In genomic region chr20:3924304-3925112, GRCh38 we compare ENCODE assay signal across 12 cellular contexts. TPM values are rescaled to one million over a fixed set of nuclear protein-coding genes. Genes with fewer than 3 reads are reported as not detected.
DNase-seq lines count a peak whose midpoint lies in the region; ATAC-seq and TF ChIP-seq lines count a peak whose summit lies in the region.
"Had no signal": no experiment of that assay in that cellular context is flagged by ENCODE, and none has a peak within 500 bp of the region (broad histone marks: within the 10 kb centered on the region; RNA-seq: fewer than 3 reads in every experiment).

No MANE protein-coding gene starts in this region.

- H3K36me3 ChIP-seq in OCI-LY1 (ENCODE audit: insufficient read depth, low read length), result peaks cover 52% of the 10 kb centered on the region

- peak overlapping the region; percentile 61 for H3K27ac Mint-ChIP-seq in CD4-positive, alpha-beta T cell
- peak overlapping the region; percentile 69 to 73 for H3K27ac Mint-ChIP-seq in effector memory CD8-positive, alpha-beta T cell
- peak overlapping the region; percentile 75 to 85 for H3K27ac Mint-ChIP-seq in natural killer cell treated with Interleukin-12 subunit alpha and Interleukin-12 subunit beta and Interleukin-15 and Interleukin-18, amount 100 ng/mL, for 72 hours

- no peak overlapping the region for H3K4me3 ChIP-seq in OCI-LY1 (ENCODE audit: low read depth, low read length, poor library complexity, severe bottlenecking)

- H2AFZ ChIP-seq in OCI-LY1 (ENCODE audit: low read length), result no peak overlapping the region

- H3K4me1 Mint-ChIP-seq in CD4-positive, alpha-beta T cell (ENCODE audit: low read depth), result peaks cover 45% of the 10 kb centered on the region
- H3K4me1 Mint-ChIP-seq in effector memory CD8-positive, alpha-beta T cell (ENCODE audit: low read depth in 2 of 2), result peaks cover 34 to 37% of the 10 kb centered on the region in 2 donors
- H3K4me1 Mint-ChIP-seq in natural killer cell treated with Interleukin-12 subunit alpha and Interleukin-12 subunit beta and Interleukin-15 and Interleukin-18, amount 100 ng/mL, for 72 hours (ENCODE audit: low read depth in 2 of 2), result peaks cover 60 to 62% of the 10 kb centered on the region in 2 donors

- H3K27me3 ChIP-seq in CD4-positive, alpha-beta T cell (ENCODE audit: control insufficient read depth, insufficient read depth, low read length), result no peaks in the 10 kb centered on the region
- H3K27me3 ChIP-seq in OCI-LY1 (ENCODE audit: insufficient read depth, low read length), result no peaks in the 10 kb centered on the region

- TF ChIP-seq CTCF in CD4-positive, alpha-beta T cell (IDR thresholded peaks at IDR 0.05), result no peak
- peak; percentile 32 for TF ChIP-seq CTCF in OCI-LY1 (IDR thresholded peaks at IDR 0.05; ENCODE audit: low read length)

- peak overlapping the region; percentile 11 for H3K27ac ChIP-seq in CD4-positive, alpha-beta T cell (ENCODE audit: low read depth, low read length)
- peak overlapping the region; percentile 20 for H3K27ac ChIP-seq in OCI-LY1 (ENCODE audit: low read depth, low read length, poor library complexity, severe bottlenecking)

- intact Hi-C loops in CD4-positive, alpha-beta T cell (cut with DNase I, micrococcal nuclease), result no loop called here

- no peaks in the 10 kb centered on the region for H3K79me2 ChIP-seq in OCI-LY1 (ENCODE audit: insufficient read depth, low read length)

- H3K4me2 ChIP-seq in OCI-LY1 (ENCODE audit: low read length), result no peak overlapping the region

- H3K27me3 Mint-ChIP-seq in CD4-positive, alpha-beta T cell, result no peaks in the 10 kb centered on the region
- no peaks in the 10 kb centered on the region for H3K27me3 Mint-ChIP-seq in effector memory CD8-positive, alpha-beta T cell
- no peaks in the 10 kb centered on the region for H3K27me3 Mint-ChIP-seq in natural killer cell treated with Interleukin-12 subunit alpha and Interleukin-12 subunit beta and Interleukin-15 and Interleukin-18, amount 100 ng/mL, for 72 hours

- no peak overlapping the region for H3K4me3 Mint-ChIP-seq in CD4-positive, alpha-beta T cell
- no peak overlapping the region for H3K4me3 Mint-ChIP-seq in effector memory CD8-positive, alpha-beta T cell
- no peak overlapping the region for H3K4me3 Mint-ChIP-seq in natural killer cell treated with Interleukin-12 subunit alpha and Interleukin-12 subunit beta and Interleukin-15 and Interleukin-18, amount 100 ng/mL, for 72 hours

- H3K9me3 Mint-ChIP-seq in CD4-positive, alpha-beta T cell, result no peaks in the 10 kb centered on the region
- H3K9me3 Mint-ChIP-seq in effector memory CD8-positive, alpha-beta T cell, result no peaks in the 10 kb centered on the region
- no peaks in the 10 kb centered on the region for H3K9me3 Mint-ChIP-seq in natural killer cell treated with Interleukin-12 subunit alpha and Interleukin-12 subunit beta and Interleukin-15 and Interleukin-18, amount 100 ng/mL, for 72 hours

- H3K9ac ChIP-seq in OCI-LY1 (ENCODE audit: low read length), result no peak overlapping the region

- ATAC-seq in CD4-positive, alpha-beta T cell (ENCODE audit: poor library complexity), result peak; percentile 19
- peak; percentile 33 for ATAC-seq in effector memory CD8-positive, alpha-beta T cell (replicated peaks)
- peak in 1 of 2 donors; percentile 50 for ATAC-seq in natural killer cell treated with Interleukin-12 subunit alpha and Interleukin-12 subunit beta and Interleukin-15 and Interleukin-18, amount 100 ng/mL, for 72 hours
- ATAC-seq in GM18498 (IDR thresholded peaks at IDR 0.05; ENCODE audit: unreplicated experiment), result no peak

- no peak for DNase-seq in CD4-positive, alpha-beta T cell
- DNase-seq in effector memory CD8-positive, alpha-beta T cell, result no peak
- DNase-seq in natural killer cell treated with Interleukin-12 subunit alpha and Interleukin-12 subunit beta and Interleukin-15 and Interleukin-18, amount 100 ng/mL, for 72 hours (ENCODE audit: low spot score), result no peak
- DNase-seq in putamen (ENCODE audit: low spot score) (no peak), mucosa of gallbladder (ENCODE audit: low spot score) (no peak)
- DNase-seq in stimulated activated CD4-positive, alpha-beta T cell treated with anti-CD3 and anti-CD28 coated beads, Interleukin-12 subunit alpha, Interleukin-12 subunit beta, amount 100 ng/mL, for 4 hours, result no peak
- DNase-seq: GDM1; NCI-H1105; stimulated activated CD4-positive, alpha-beta T cell treated with anti-CD3 and anti-CD28 coated beads, Interleukin-4, amount 100 ng/mL, for 1 hour; SW 1271 had no signal

- POLR2A ChIA-PET in CD4-positive, alpha-beta T cell (lab: Charles Lee), result no interaction called here

- H3F3A ChIP-seq in OCI-LY1 (ENCODE audit: insufficient read depth, low read length), result 0 out of 2 replicates have a peak, but pooled peaks cover 8% of the 10 kb centered on the region

- peaks cover 50% of the 10 kb centered on the region for H3K4me1 ChIP-seq in OCI-LY1 (ENCODE audit: insufficient read depth, low read length, severe bottlenecking)

- no peaks in the 10 kb centered on the region for H3K9me3 ChIP-seq in CD4-positive, alpha-beta T cell (ENCODE audit: control insufficient read depth, low read length)
- H3K9me3 ChIP-seq in OCI-LY1 (ENCODE audit: low read length), result no peaks in the 10 kb centered on the region

- H4K20me1 ChIP-seq in OCI-LY1 (ENCODE audit: insufficient read depth, low read length), result no peaks in the 10 kb centered on the region

- no peaks in the 10 kb centered on the region for H3K9me2 ChIP-seq in OCI-LY1 (ENCODE audit: low read depth, low read length)

- CTCF ChIA-PET in CD4-positive, alpha-beta T cell (lab: Charles Lee), result no interaction called here

- peaks cover 60% of the 10 kb centered on the region for H3K36me3 Mint-ChIP-seq in CD4-positive, alpha-beta T cell (ENCODE audit: low read depth)
- peaks cover 71% of the 10 kb centered on the region for H3K36me3 Mint-ChIP-seq in effector memory CD8-positive, alpha-beta T cell (ENCODE audit: insufficient read depth)
- H3K36me3 Mint-ChIP-seq in natural killer cell treated with Interleukin-12 subunit alpha and Interleukin-12 subunit beta and Interleukin-15 and Interleukin-18, amount 100 ng/mL, for 72 hours, result peaks cover 23% of the 10 kb centered on the region

RNA-seq across cellular contexts. Expression of gene PANK2, which starts 35.3 kb away (rescaled TPM):
- total RNA-seq in CD4-positive, alpha-beta T cell, result 10 to 100 TPM; 49.0 to 51.1 TPM
- 10 to 100 TPM; 55.2 to 86.2 TPM for total RNA-seq in natural killer cell treated with Interleukin-12 subunit alpha and Interleukin-12 subunit beta and Interleukin-15 and Interleukin-18, amount 100 ng/mL, for 72 hours
- 32.5 TPM for total RNA-seq in mucosa of gallbladder
